In genomic region chr10:101174319-101174718, GRCh38 we compare ENCODE assay signal across 40 cellular contexts. TPM values are rescaled to one million over a fixed set of nuclear protein-coding genes. Genes with fewer than 3 reads are reported as not detected.
"Had no signal": no experiment of that assay in that cellular context is flagged by ENCODE, and none has a peak within 500 bp of the region (broad histone marks: within the 10 kb centered on the region; RNA-seq: fewer than 3 reads in every experiment).

No MANE protein-coding gene starts in this region.

- H3K36me3 ChIP-seq: adrenal gland, ascending aorta, brain microvascular endothelial cell, breast epithelium, cardiac muscle cell had no signal

- H3K4me3 ChIP-seq: adrenal gland, ascending aorta, body of pancreas, breast epithelium, cardiac muscle cell had no signal

- H3K9me3 ChIP-seq: adrenal gland, body of pancreas had no signal

- DNase-seq: activated effector memory CD4-positive, alpha-beta T cell treated with anti-CD3 and anti-CD28 coated beads, Interleukin-2, amount 50 U/mL, for 16 hours; activated effector memory CD4-positive, alpha-beta T cell treated with Interleukin-2 at 50 U/mL for 16 hours; activated gamma-delta T cell; activated gamma-delta T cell treated with Interleukin-2 at 50 U/mL for 16 hours; activated naive CD4-positive, alpha-beta T cell; activated naive CD4-positive, alpha-beta T cell treated with anti-CD3 and anti-CD28 coated beads for 36 hours; activated naive CD4-positive, alpha-beta T cell treated with anti-CD3 and anti-CD28 coated beads, Interleukin-2, amount 10 ng/mL, durations not matched to agents 7 days and 5 days; activated naive CD4-positive, alpha-beta T cell treated with anti-CD3 and anti-CD28 coated beads, Interleukin-2, amount 50 U/mL, for 16 hours; activated naive CD4-positive, alpha-beta T cell treated with Interleukin-2 at 50 U/mL for 16 hours; activated naive CD8-positive, alpha-beta T cell treated with anti-CD3 and anti-CD28 coated beads for 36 hours; activated naive CD8-positive, alpha-beta T cell treated with anti-CD3 and anti-CD28 coated beads, Interleukin-2, amount 10 ng/mL, durations not matched to agents 7 days and 5 days; activated naive CD8-positive, alpha-beta T cell treated with anti-CD3 and anti-CD28 coated beads, Interleukin-2, amount 50 U/mL, for 24 hours; activated T-cell treated with anti-CD3 and anti-CD28 coated beads, Interleukin-2, amount 50 U/mL, for 1 hour; activated T-cell treated with anti-CD3 and anti-CD28 coated beads, Interleukin-2, amount 50 U/mL, for 24 hours; activated T-cell treated with anti-CD3 and anti-CD28 coated beads, Interleukin-2, amount 50 U/mL, for 4 hours; activated T-cell treated with anti-CD3 and anti-CD28 coated beads, Interleukin-2, amount 50 U/mL, for 48 hours; activated T-cell treated with anti-CD3 and anti-CD28 coated beads, Interleukin-2, amount 50 U/mL, for 72 hours; adrenal gland; amniotic stem cell; amygdala; anterior cingulate cortex; aorta; body of pancreas; brain microvascular endothelial cell; caudate nucleus; central memory CD4-positive, alpha-beta T cell; cerebellar nuclear complex had no signal

- ATAC-seq: activated naive CD4-positive, alpha-beta T cell treated with anti-CD3 and anti-CD28 coated beads, Interleukin-2, amount 50 U/mL, for 72 hours; activated naive CD8-positive, alpha-beta T cell treated with anti-CD3 and anti-CD28 coated beads, Interleukin-2, amount 50 U/mL, for 24 hours; activated T-cell treated with anti-CD3 and anti-CD28 coated beads, Interleukin-2, amount 50 U/mL, for 4 hours; activated T-cell treated with anti-CD3 and anti-CD28 coated beads, Interleukin-2, amount 50 U/mL, for 72 hours; activated T-helper 17 cell treated with anti-CD3 and anti-CD28 coated beads, Interleukin-2, amount 50 U/mL, for 72 hours; body of pancreas had no signal

- FAIRE-seq: astrocyte, bronchial epithelial cell had no signal

- H3K4me1 ChIP-seq: adrenal gland, ascending aorta, body of pancreas, breast epithelium had no signal

- H3K27ac ChIP-seq: adrenal gland, ascending aorta, body of pancreas, brain microvascular endothelial cell, breast epithelium, cardiac muscle cell had no signal

- H3K27me3 ChIP-seq: ascending aorta, brain microvascular endothelial cell had no signal

RNA-seq across cellular contexts. Expression of gene TLX1, which starts 43.2 kb away (rescaled TPM):
- total RNA-seq: activated naive CD4-positive, alpha-beta T cell treated with anti-CD3 and anti-CD28 coated beads for 36 hours; activated naive CD4-positive, alpha-beta T cell treated with anti-CD3 and anti-CD28 coated beads, Interleukin-2, amount 50 U/mL, for 72 hours; activated naive CD8-positive, alpha-beta T cell treated with anti-CD3 and anti-CD28 coated beads for 36 hours; activated naive CD8-positive, alpha-beta T cell treated with anti-CD3 and anti-CD28 coated beads, Interleukin-2, amount 10 ng/mL, durations not matched to agents 7 days and 5 days; activated T-cell treated with anti-CD3 and anti-CD28 coated beads, Interleukin-2, amount 50 U/mL, for 4 hours; activated T-cell treated with anti-CD3 and anti-CD28 coated beads, Interleukin-2, amount 50 U/mL, for 72 hours; activated T-helper 1 cell treated with anti-CD3 and anti-CD28 coated beads, Interleukin-12 subunit alpha, Interleukin-12 subunit beta, Interleukin-2, Interleukin-4 antibody, amounts not matched to agents 30 ng/mL and 10 ng/mL and 1 ng/mL, durations not matched to agents 14 hours and 24 hours and 36 hours; activated T-helper 17 cell treated with anti-CD3 and anti-CD28 coated beads, Interleukin-2, amount 50 U/mL, for 72 hours; activated T-helper 2 cell treated with anti-CD3 and anti-CD28 coated beads, Interferon-gamma antibody, Interleukin-2, Interleukin-4, amounts not matched to agents 10 μg/mL and 5 μg/mL and 100 μg/mL, durations not matched to agents 14 hours and 24 hours and 36 hours; adrenal gland; aorta; ascending aorta; astrocyte; breast epithelium; bronchial epithelial cell; cardiac septum; cerebellum; chondrocyte had no signal
- polyA plus RNA-seq: adrenal gland had no signal

RNA-seq across cellular contexts. Expression of gene LBX1, which starts 54.9 kb away (rescaled TPM):
- total RNA-seq: activated naive CD4-positive, alpha-beta T cell treated with anti-CD3 and anti-CD28 coated beads for 36 hours; activated naive CD4-positive, alpha-beta T cell treated with anti-CD3 and anti-CD28 coated beads, Interleukin-2, amount 50 U/mL, for 72 hours; activated naive CD8-positive, alpha-beta T cell treated with anti-CD3 and anti-CD28 coated beads for 36 hours; activated naive CD8-positive, alpha-beta T cell treated with anti-CD3 and anti-CD28 coated beads, Interleukin-2, amount 10 ng/mL, durations not matched to agents 7 days and 5 days; activated T-cell treated with anti-CD3 and anti-CD28 coated beads, Interleukin-2, amount 50 U/mL, for 4 hours; activated T-cell treated with anti-CD3 and anti-CD28 coated beads, Interleukin-2, amount 50 U/mL, for 72 hours; activated T-helper 1 cell treated with anti-CD3 and anti-CD28 coated beads, Interleukin-12 subunit alpha, Interleukin-12 subunit beta, Interleukin-2, Interleukin-4 antibody, amounts not matched to agents 30 ng/mL and 10 ng/mL and 1 ng/mL, durations not matched to agents 14 hours and 24 hours and 36 hours; activated T-helper 17 cell treated with anti-CD3 and anti-CD28 coated beads, Interleukin-2, amount 50 U/mL, for 72 hours; activated T-helper 2 cell treated with anti-CD3 and anti-CD28 coated beads, Interferon-gamma antibody, Interleukin-2, Interleukin-4, amounts not matched to agents 10 μg/mL and 5 μg/mL and 100 μg/mL, durations not matched to agents 14 hours and 24 hours and 36 hours; aorta; ascending aorta; astrocyte; body of pancreas; breast epithelium; bronchial epithelial cell; cardiac muscle cell; chondrocyte had no signal
- polyA plus RNA-seq: adipose tissue, adrenal gland, aorta, cardiac muscle cell had no signal
